In genomic region chr10:1048349-1048731, GRCh38 we compare ENCODE assay signal across 8 cellular contexts. TPM values are rescaled to one million over a fixed set of nuclear protein-coding genes. Genes with fewer than 3 reads are reported as not detected.
DNase-seq lines count a peak whose midpoint lies in the region; ATAC-seq and TF ChIP-seq lines count a peak whose summit lies in the region.

No MANE protein-coding gene starts in this region.

- peaks cover 1% of the 10 kb centered on the region for H3K36me3 Mint-ChIP-seq in activated naive CD4-positive, alpha-beta T cell treated with anti-CD3 and anti-CD28 coated beads, Interleukin-2, amount 50 U/mL, for 24 hours

- ATAC-seq in HG03280 (IDR thresholded peaks at IDR 0.05; ENCODE audit: unreplicated experiment) = peak; percentile 0
- peak in 7 of 8 donors; percentile 1 to 25 (median 13) for ATAC-seq in heart right ventricle
- ATAC-seq in GM18505 (IDR thresholded peaks at IDR 0.05; ENCODE audit: unreplicated experiment) = no peak
- no peak for ATAC-seq in HG03095 (IDR thresholded peaks at IDR 0.05; ENCODE audit: unreplicated experiment)
- no peak for ATAC-seq in GM21381 (IDR thresholded peaks at IDR 0.05; ENCODE audit: unreplicated experiment)

- peak overlapping the region; percentile 81 for H3K9ac ChIP-seq in ES-I3 (ENCODE audit: low read depth, low read length)
- peak overlapping the region; percentile 66 for H3K9ac ChIP-seq in rectal smooth muscle tissue (ENCODE audit: low read length)

- intact Hi-C loops in heart right ventricle (cut with DNase I) = loop anchor here in 2 of 10 donors (2.0 to 10.0 kb wide), 2 partner anchors 60 to 114 kb away; partner anchors contain the start of genes GTPBP4 (in 1 of the 2) and LARP4B (in 1 of the 2)

- peak; percentile 29 to 35 for DNase-seq in heart right ventricle

- WGBS in heart right ventricle, 2 donors = 0 to 1% methylated on average over 37 of the region's 37 CpGs

- no peak for TF ChIP-seq CTCF in heart right ventricle (IDR thresholded peaks at IDR 0.05)

- H3K4me3 Mint-ChIP-seq in activated naive CD4-positive, alpha-beta T cell treated with anti-CD3 and anti-CD28 coated beads, Interleukin-2, amount 50 U/mL, for 24 hours = peak overlapping the region; percentile 97

- H3K27ac Mint-ChIP-seq in activated naive CD4-positive, alpha-beta T cell treated with anti-CD3 and anti-CD28 coated beads, Interleukin-2, amount 50 U/mL, for 24 hours = peak overlapping the region; percentile 96

- H3K27ac ChIP-seq in heart right ventricle = peak overlapping the region; percentile 94 to 100 (median 98)
- H3K27ac ChIP-seq in rectal smooth muscle tissue (ENCODE audit: low read depth, low read length) = peak overlapping the region; percentile 100

- no peaks in the 10 kb centered on the region for H3K27me3 Mint-ChIP-seq in activated naive CD4-positive, alpha-beta T cell treated with anti-CD3 and anti-CD28 coated beads, Interleukin-2, amount 50 U/mL, for 24 hours

- TF ChIP-seq POLR2A in GM18505 (IDR thresholded peaks at IDR 0.05; ENCODE audit: borderline replicate concordance, extremely low read depth, insufficient read depth, insufficient read length) = no peak

- H3K4me1 ChIP-seq in ES-I3 (ENCODE audit: insufficient read depth, low read length) (no peaks in the 10 kb centered on the region), heart right ventricle (peaks cover 0 to 73% (median 53%) of the 10 kb centered on the region in 9 donors), rectal smooth muscle tissue (ENCODE audit: control insufficient read depth, insufficient read depth, low read length) (peaks cover 14% of the 10 kb centered on the region)

- H3K9me3 Mint-ChIP-seq in activated naive CD4-positive, alpha-beta T cell treated with anti-CD3 and anti-CD28 coated beads, Interleukin-2, amount 50 U/mL, for 24 hours = no peaks in the 10 kb centered on the region

- H3K4me1 Mint-ChIP-seq in activated naive CD4-positive, alpha-beta T cell treated with anti-CD3 and anti-CD28 coated beads, Interleukin-2, amount 50 U/mL, for 24 hours = peaks cover 69% of the 10 kb centered on the region

- H3K4me3 ChIP-seq in heart right ventricle = peak overlapping the region; percentile 59 to 93 (median 83)
- peak overlapping the region; percentile 96 for H3K4me3 ChIP-seq in rectal smooth muscle tissue (ENCODE audit: low read length)

- H3K27me3 ChIP-seq in heart right ventricle (no peaks in the 10 kb centered on the region), rectal smooth muscle tissue (ENCODE audit: control insufficient read depth, insufficient read depth, low read length) (no peaks in the 10 kb centered on the region)

- H3K9me3 ChIP-seq in ES-I3 (ENCODE audit: control insufficient read depth, insufficient read depth, low read length) (no peaks in the 10 kb centered on the region), heart right ventricle (no peaks in the 10 kb centered on the region)

- H3K36me3 ChIP-seq in ES-I3 (ENCODE audit: insufficient read depth, low read length) = no peaks in the 10 kb centered on the region
- H3K36me3 ChIP-seq in heart right ventricle = peaks cover 0 to 36% (median 5%) of the 10 kb centered on the region in 9 donors
- peaks cover 2% of the 10 kb centered on the region for H3K36me3 ChIP-seq in rectal smooth muscle tissue (ENCODE audit: control insufficient read depth, insufficient read depth, low read length)

RNA-seq across cellular contexts. Expression of gene IDI1, which starts 0.6 kb away (rescaled TPM):
- 10 to 100 TPM; 14.4 to 21.9 (median 18.9) TPM for total RNA-seq in heart right ventricle
- polyA plus RNA-seq in heart right ventricle = 10 to 100 TPM in 1 of 2 donors, 1 to 10 TPM in 1; 8.9 to 26.0 TPM

RNA-seq across cellular contexts. Expression of gene WDR37, which starts 7.8 kb away (rescaled TPM):
- total RNA-seq in heart right ventricle = 10 to 100 TPM; 25.0 to 36.5 (median 32.6) TPM
- 10 to 100 TPM in 1 of 2 donors, 1 to 10 TPM in 1; 6.8 to 15.0 TPM for polyA plus RNA-seq in heart right ventricle

RNA-seq across cellular contexts. Expression of gene IDI2, which starts 22.7 kb away (rescaled TPM):
- total RNA-seq in heart right ventricle = 1 to 10 TPM in 1 of 10 donors, under 1 TPM in 5, not detected in 4; 0.35 to 1.2 (median 0.49) TPM
- polyA plus RNA-seq in heart right ventricle = under 1 TPM; 0.07 to 0.22 TPM

Comparison
In these comparisons a context has a peak if more than half of its experiments do, and no peak if none do; other contexts are left out.
1. ATAC-seq: peak in HG03280 (single experiment) and heart right ventricle (7 of 8); none in GM18505 (single experiment), HG03095 (single experiment) and GM21381 (single experiment).